8 cellular contexts compared by ENCODE assay signal in genomic region chr12:120534703-120535655, GRCh38. TPM values are rescaled to one million over a fixed set of nuclear protein-coding genes. Genes with fewer than 3 reads are reported as not detected.
DNase-seq lines count a peak whose midpoint lies in the region; ATAC-seq and TF ChIP-seq lines count a peak whose summit lies in the region.

No MANE protein-coding gene starts in this region.

- no peaks in the 10 kb centered on the region for H3K9me3 Mint-ChIP-seq in activated CD8-positive, alpha-beta memory T cell treated with anti-CD3 and anti-CD28 coated beads, Interleukin-2, amount 10 ng/mL, durations not matched to agents 7 days and 5 days (ENCODE audit: low read depth)
- no peaks in the 10 kb centered on the region for H3K9me3 Mint-ChIP-seq in naive B cell

- DNase-seq in NCI-H446 treated with DMSO at 0.1 percent for 48 hours (lab: John Stamatoyannopoulos, UW) (peak; percentile 2), NCI-H446 (lab: John Stamatoyannopoulos, UW) (no peak), NCI-H69 (lab: John Stamatoyannopoulos, UW) (peak; percentile 76), epithelial cell of esophagus (ENCODE audit: low read depth) (peak; percentile 84), naive B cell (peak; percentile 56)
- DNase-seq in activated CD8-positive, alpha-beta memory T cell treated with anti-CD3 and anti-CD28 coated beads, Interleukin-2, amount 10 ng/mL, durations not matched to agents 7 days and 5 days: peak; percentile 69

- TF ChIP-seq CTCF in epithelial cell of esophagus (IDR thresholded peaks at IDR 0.05; ENCODE audit: insufficient read depth, low read depth, low read length, missing control alignments): no peak

- peak overlapping the region; percentile 97 for H3K4me3 Mint-ChIP-seq in activated CD8-positive, alpha-beta memory T cell treated with anti-CD3 and anti-CD28 coated beads, Interleukin-2, amount 10 ng/mL, durations not matched to agents 7 days and 5 days
- H3K4me3 Mint-ChIP-seq in naive B cell: peak overlapping the region; percentile 92 to 100 (median 98)

- H3K4me3 ChIP-seq in epithelial cell of esophagus (ENCODE audit: low read length): peak overlapping the region; percentile 66

- ATAC-seq in HG02943 (IDR thresholded peaks at IDR 0.05; ENCODE audit: low read depth, unreplicated experiment) (peak; percentile 36), naive B cell (ENCODE audit: low read depth in 2 of 2) (peak; percentile 70 to 76)
- ATAC-seq in activated CD8-positive, alpha-beta memory T cell treated with anti-CD3 and anti-CD28 coated beads, Interleukin-2, amount 10 ng/mL, durations not matched to agents 7 days and 5 days: peak; percentile 62

- H3K4me1 Mint-ChIP-seq in activated CD8-positive, alpha-beta memory T cell treated with anti-CD3 and anti-CD28 coated beads, Interleukin-2, amount 10 ng/mL, durations not matched to agents 7 days and 5 days: peaks cover 54% of the 10 kb centered on the region
- H3K4me1 Mint-ChIP-seq in naive B cell: peaks cover 34 to 59% (median 54%) of the 10 kb centered on the region in 3 donors

- CTCF ChIA-PET in activated CD8-positive, alpha-beta memory T cell treated with anti-CD3 and anti-CD28 coated beads, Interleukin-2, amount 10 ng/mL, durations not matched to agents 7 days and 5 days (lab: Charles Lee): interaction anchor here (0.6 to 1.8 kb wide), 6 partner anchors 9 to 96 kb away, joined by 3 to 6 read pairs (median 3); partner anchors contain the start of genes POP5 and SRSF9

- H3K36me3 Mint-ChIP-seq in activated CD8-positive, alpha-beta memory T cell treated with anti-CD3 and anti-CD28 coated beads, Interleukin-2, amount 10 ng/mL, durations not matched to agents 7 days and 5 days: peaks cover 23% of the 10 kb centered on the region
- no peaks in the 10 kb centered on the region for H3K36me3 Mint-ChIP-seq in naive B cell

- no peaks in the 10 kb centered on the region for H3K27me3 Mint-ChIP-seq in activated CD8-positive, alpha-beta memory T cell treated with anti-CD3 and anti-CD28 coated beads, Interleukin-2, amount 10 ng/mL, durations not matched to agents 7 days and 5 days
- no peaks in the 10 kb centered on the region for H3K27me3 Mint-ChIP-seq in naive B cell

- peak overlapping the region; percentile 95 for H3K27ac Mint-ChIP-seq in activated CD8-positive, alpha-beta memory T cell treated with anti-CD3 and anti-CD28 coated beads, Interleukin-2, amount 10 ng/mL, durations not matched to agents 7 days and 5 days
- peak overlapping the region; percentile 33 to 100 (median 97) for H3K27ac Mint-ChIP-seq in naive B cell

- H3K27ac ChIP-seq in temporal lobe (ENCODE audit: low read depth, low read length): peak overlapping the region; percentile 66

RNA-seq across cellular contexts. Expression of gene RNF10, which starts 0.8 kb away (rescaled TPM):
- 100 to 1,000 TPM; 209 to 217 TPM for total RNA-seq in activated CD8-positive, alpha-beta memory T cell treated with anti-CD3 and anti-CD28 coated beads, Interleukin-2, amount 10 ng/mL, durations not matched to agents 7 days and 5 days
- polyA plus RNA-seq in naive B cell (ENCODE audit: low read depth in 6 of 6): 100 to 1,000 TPM in 2 of 6 donors, 10 to 100 TPM in 4; 77.2 to 133 (median 94.7) TPM
- 116 TPM for total RNA-seq in temporal lobe

RNA-seq across cellular contexts. Expression of gene COQ5, which starts 6.0 kb away (rescaled TPM):
- 10 to 100 TPM; 26.4 to 34.0 TPM for total RNA-seq in activated CD8-positive, alpha-beta memory T cell treated with anti-CD3 and anti-CD28 coated beads, Interleukin-2, amount 10 ng/mL, durations not matched to agents 7 days and 5 days
- polyA plus RNA-seq in naive B cell (ENCODE audit: low read depth in 6 of 6): 10 to 100 TPM; 25.2 to 56.5 (median 35.1) TPM
- 27.5 TPM for total RNA-seq in temporal lobe

RNA-seq across cellular contexts. Expression of gene DYNLL1, which starts 39.1 kb away (rescaled TPM):
- 100 to 1,000 TPM; 190 to 264 TPM for total RNA-seq in activated CD8-positive, alpha-beta memory T cell treated with anti-CD3 and anti-CD28 coated beads, Interleukin-2, amount 10 ng/mL, durations not matched to agents 7 days and 5 days
- polyA plus RNA-seq in naive B cell (ENCODE audit: low read depth in 6 of 6): 100 to 1,000 TPM; 206 to 326 (median 268) TPM
- total RNA-seq in temporal lobe: 220 TPM

RNA-seq across cellular contexts. Expression of gene POP5, which starts 46.2 kb away (rescaled TPM):
- 10 to 100 TPM; 63.1 to 65.1 TPM for total RNA-seq in activated CD8-positive, alpha-beta memory T cell treated with anti-CD3 and anti-CD28 coated beads, Interleukin-2, amount 10 ng/mL, durations not matched to agents 7 days and 5 days
- polyA plus RNA-seq in naive B cell (ENCODE audit: low read depth in 6 of 6): 100 to 1,000 TPM in 2 of 6 donors, 10 to 100 TPM in 4; 68.7 to 116 (median 94.6) TPM
- total RNA-seq in temporal lobe: 18.9 TPM

Comparison
In these comparisons a context has a peak if more than half of its experiments do, and no peak if none do; other contexts are left out.
1. DNase-seq: peak in NCI-H446 treated with DMSO at 0.1 percent for 48 hours (single experiment), NCI-H69 (single experiment), activated CD8-positive, alpha-beta memory T cell treated with anti-CD3 and anti-CD28 coated beads, Interleukin-2, amount 10 ng/mL, durations not matched to agents 7 days and 5 days (single experiment), epithelial cell of esophagus (single experiment) and naive B cell (single experiment); none in NCI-H446 (0 of 2).
2. Peak in every context shown above with its lines, with median percentiles within 50 percentile points of each other: ATAC-seq.